Comparison of ENCODE assay signal across 10 cellular contexts in genomic region chr20:8535403-8536003, GRCh38.
DNase-seq lines count a peak whose midpoint lies in the region; ATAC-seq and TF ChIP-seq lines count a peak whose summit lies in the region.
"Had no signal": no experiment of that assay in that cellular context is flagged by ENCODE, and none has a peak within 500 bp of the region (broad histone marks: within the 10 kb centered on the region; RNA-seq: fewer than 3 reads in every experiment).

No MANE protein-coding gene starts in this region.

- in situ Hi-C loops in astrocyte of the spinal cord (cut with HindIII; ENCODE audit: low sequenced_read_pairs): no loop called here

- peak; percentile 41 for TF ChIP-seq CTCF in activated CD8-positive, alpha-beta T cell treated with anti-CD3 and anti-CD28 coated beads for 36 hours (IDR thresholded peaks at IDR 0.05)
- TF ChIP-seq CTCF in astrocyte of the spinal cord (IDR thresholded peaks at IDR 0.05; ENCODE audit: low read depth, low read length) (peak; percentile 66), progenitor cell of endocrine pancreas (IDR thresholded peaks at IDR 0.05; ENCODE audit: unreplicated experiment) (peak; percentile 67)

- H3K4me3 ChIP-seq in astrocyte of the spinal cord (ENCODE audit: low read depth, low read length): no peak overlapping the region

- POLR2A ChIA-PET in activated CD8-positive, alpha-beta T cell treated with anti-CD3 and anti-CD28 coated beads for 36 hours (lab: Charles Lee): interaction anchor here (0.6 kb wide), 1 partner anchor 148 kb away, joined by 3 read pairs; no protein-coding TSS in a partner anchor
- POLR2A ChIA-PET in activated CD8-positive, alpha-beta T cell treated with anti-CD3 and anti-CD28 coated beads, Interleukin-2, amount 10 ng/mL, durations not matched to agents 7 days and 5 days (lab: Charles Lee): no interaction called here

- H3K27ac Mint-ChIP-seq in activated CD8-positive, alpha-beta T cell treated with anti-CD3 and anti-CD28 coated beads for 36 hours: no peak overlapping the region
- H3K27ac Mint-ChIP-seq in activated CD8-positive, alpha-beta T cell treated with anti-CD3 and anti-CD28 coated beads, Interleukin-2, amount 10 ng/mL, durations not matched to agents 7 days and 5 days: no peak overlapping the region
- H3K27ac Mint-ChIP-seq in progenitor cell of endocrine pancreas: no peak overlapping the region

- intact Hi-C loops in activated CD8-positive, alpha-beta T cell treated with anti-CD3 and anti-CD28 coated beads for 36 hours (cut with micrococcal nuclease): loop anchor here (10.0 kb wide), 1 partner anchor 491 kb away; no protein-coding TSS in a partner anchor

- H3K36me3 Mint-ChIP-seq in activated CD8-positive, alpha-beta T cell treated with anti-CD3 and anti-CD28 coated beads for 36 hours (ENCODE audit: low read depth): no peaks in the 10 kb centered on the region
- no peaks in the 10 kb centered on the region for H3K36me3 Mint-ChIP-seq in activated CD8-positive, alpha-beta T cell treated with anti-CD3 and anti-CD28 coated beads, Interleukin-2, amount 10 ng/mL, durations not matched to agents 7 days and 5 days (ENCODE audit: low read depth)
- H3K36me3 Mint-ChIP-seq in progenitor cell of endocrine pancreas (ENCODE audit: insufficient read depth): no peaks in the 10 kb centered on the region
- H3K36me3 Mint-ChIP-seq: naive B cell had no signal

- no peaks in the 10 kb centered on the region for H3K9me3 Mint-ChIP-seq in activated CD8-positive, alpha-beta T cell treated with anti-CD3 and anti-CD28 coated beads for 36 hours
- H3K9me3 Mint-ChIP-seq in activated CD8-positive, alpha-beta T cell treated with anti-CD3 and anti-CD28 coated beads, Interleukin-2, amount 10 ng/mL, durations not matched to agents 7 days and 5 days (ENCODE audit: insufficient read depth): no peaks in the 10 kb centered on the region
- no peaks in the 10 kb centered on the region for H3K9me3 Mint-ChIP-seq in progenitor cell of endocrine pancreas (ENCODE audit: low read depth)
- H3K9me3 Mint-ChIP-seq: naive B cell had no signal

- no peaks in the 10 kb centered on the region for H3K4me1 Mint-ChIP-seq in activated CD8-positive, alpha-beta T cell treated with anti-CD3 and anti-CD28 coated beads for 36 hours (ENCODE audit: low read depth)
- no peaks in the 10 kb centered on the region for H3K4me1 Mint-ChIP-seq in activated CD8-positive, alpha-beta T cell treated with anti-CD3 and anti-CD28 coated beads, Interleukin-2, amount 10 ng/mL, durations not matched to agents 7 days and 5 days (ENCODE audit: low read depth)
- peaks cover 5% of the 10 kb centered on the region for H3K4me1 Mint-ChIP-seq in progenitor cell of endocrine pancreas (ENCODE audit: low read depth)

- peak; percentile 24 for DNase-seq in activated CD8-positive, alpha-beta T cell treated with anti-CD3 and anti-CD28 coated beads for 36 hours
- no peak for DNase-seq in activated CD8-positive, alpha-beta T cell treated with anti-CD3 and anti-CD28 coated beads, Interleukin-2, amount 10 ng/mL, durations not matched to agents 7 days and 5 days
- DNase-seq in Kasumi-1 (lab: John Stamatoyannopoulos, UW) (peak; percentile 22 to 25), astrocyte of the spinal cord (ENCODE audit: low read depth, low spot score) (no peak), progenitor cell of endocrine pancreas (ENCODE audit: low spot score, unreplicated experiment) (no peak), dedifferentiated amniotic fluid mesenchymal stem cell (ENCODE audit: extremely low spot score) (no peak), foreskin melanocyte (no peak)
- DNase-seq: activated naive CD4-positive, alpha-beta T cell; naive B cell had no signal

- CTCF ChIA-PET in activated CD8-positive, alpha-beta T cell treated with anti-CD3 and anti-CD28 coated beads for 36 hours (lab: Charles Lee): interaction anchor here (1.1 to 3.3 kb wide), 5 partner anchors 11 to 490 kb away, joined by 3 to 13 read pairs (median 4); no protein-coding TSS in a partner anchor
- CTCF ChIA-PET in activated CD8-positive, alpha-beta T cell treated with anti-CD3 and anti-CD28 coated beads, Interleukin-2, amount 10 ng/mL, durations not matched to agents 7 days and 5 days (lab: Charles Lee): no interaction called here

- H3K4me3 Mint-ChIP-seq in activated CD8-positive, alpha-beta T cell treated with anti-CD3 and anti-CD28 coated beads for 36 hours: no peak overlapping the region
- H3K4me3 Mint-ChIP-seq in activated CD8-positive, alpha-beta T cell treated with anti-CD3 and anti-CD28 coated beads, Interleukin-2, amount 10 ng/mL, durations not matched to agents 7 days and 5 days: no peak overlapping the region
- H3K4me3 Mint-ChIP-seq in progenitor cell of endocrine pancreas (ENCODE audit: low read depth): no peak overlapping the region

- ATAC-seq in activated CD8-positive, alpha-beta T cell treated with anti-CD3 and anti-CD28 coated beads for 36 hours: no peak
- ATAC-seq in activated CD8-positive, alpha-beta T cell treated with anti-CD3 and anti-CD28 coated beads, Interleukin-2, amount 10 ng/mL, durations not matched to agents 7 days and 5 days: no peak
- ATAC-seq in GM18498 (IDR thresholded peaks at IDR 0.05; ENCODE audit: unreplicated experiment): no peak

- no peaks in the 10 kb centered on the region for H3K27me3 Mint-ChIP-seq in activated CD8-positive, alpha-beta T cell treated with anti-CD3 and anti-CD28 coated beads for 36 hours
- H3K27me3 Mint-ChIP-seq in activated CD8-positive, alpha-beta T cell treated with anti-CD3 and anti-CD28 coated beads, Interleukin-2, amount 10 ng/mL, durations not matched to agents 7 days and 5 days (ENCODE audit: low read depth): no peaks in the 10 kb centered on the region
- no peaks in the 10 kb centered on the region for H3K27me3 Mint-ChIP-seq in progenitor cell of endocrine pancreas
- H3K27me3 Mint-ChIP-seq: naive B cell had no signal

Comparison
In these comparisons a context has a peak if more than half of its experiments do, and no peak if none do; other contexts are left out.
1. DNase-seq: peak in activated CD8-positive, alpha-beta T cell treated with anti-CD3 and anti-CD28 coated beads for 36 hours (single experiment) and Kasumi-1 (2 of 2); none in activated CD8-positive, alpha-beta T cell treated with anti-CD3 and anti-CD28 coated beads, Interleukin-2, amount 10 ng/mL, durations not matched to agents 7 days and 5 days (single experiment), astrocyte of the spinal cord (single experiment), progenitor cell of endocrine pancreas (single experiment), dedifferentiated amniotic fluid mesenchymal stem cell (single experiment) and foreskin melanocyte (single experiment).
2. Peak in every context shown above with its lines, with median percentiles within 50 percentile points of each other: CTCF ChIP-seq.